Comparison of ENCODE assay signal across 16 cellular contexts in the genomic region with DNA sequence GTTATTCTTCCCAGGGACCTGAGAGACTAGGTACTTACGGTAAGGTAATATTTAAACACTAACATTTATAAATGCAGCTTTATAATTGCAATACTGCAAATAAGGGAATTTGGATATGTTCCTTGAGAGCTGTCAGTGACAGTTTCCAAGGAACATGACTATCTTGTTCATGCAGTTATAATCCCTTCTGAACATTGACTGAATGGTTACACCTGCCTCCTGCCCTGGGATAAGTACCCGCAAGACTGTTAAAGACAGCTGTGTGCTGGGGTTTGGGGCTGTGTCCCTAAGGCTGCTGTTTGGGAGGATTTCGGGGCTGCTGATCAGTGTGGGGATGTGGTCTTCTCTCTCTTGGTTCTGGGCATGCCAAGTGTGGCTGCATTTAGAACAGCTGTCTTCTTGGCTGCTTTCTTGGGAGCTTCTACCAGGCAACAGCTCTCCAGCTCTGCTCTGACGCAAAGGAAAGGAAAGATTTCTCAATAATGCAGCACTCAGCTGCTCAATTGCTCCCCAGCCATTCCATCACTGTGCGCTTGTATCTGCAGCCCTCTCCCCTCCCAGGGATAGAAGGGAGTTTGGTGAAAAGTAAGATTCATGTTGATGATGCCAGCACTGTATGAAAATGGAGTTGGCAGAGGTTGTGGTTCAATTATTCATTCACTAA.
DNase-seq lines count a peak whose midpoint lies in the region; ATAC-seq, FAIRE-seq and TF ChIP-seq lines count a peak whose summit lies in the region.
"Had no signal": no experiment of that assay in that cellular context is flagged by ENCODE, and none has a peak within 500 bp of the region (broad histone marks: within the 10 kb centered on the region; RNA-seq: fewer than 3 reads in every experiment).

No MANE protein-coding gene starts in this region.

- TF ChIP-seq CTCF in GM23338 (conservative IDR thresholded peaks at IDR 0.05; ENCODE audit: low read depth in 2 of 2) (no peak), choroid plexus epithelial cell (conservative IDR thresholded peaks at IDR 0.05; ENCODE audit: low read depth, low read length) (no peak), hepatocyte (IDR thresholded peaks at IDR 0.05; ENCODE audit: poor library complexity) (no peak), upper lobe of left lung (IDR thresholded peaks at IDR 0.05) (no peak)

- H3K4me1 ChIP-seq in GM23338 (ENCODE audit: insufficient read depth) (no peaks in the 10 kb centered on the region), hepatocyte (ENCODE audit: insufficient read depth) (no peaks in the 10 kb centered on the region), upper lobe of left lung (peaks cover 0 to 6% (median 4%) of the 10 kb centered on the region in 4 donors), small intestine (ENCODE audit: control insufficient read depth in 2 of 2, insufficient read depth in 1 of 2, low read depth in 1 of 2, low read length in 1 of 2) (no peaks in the 10 kb centered on the region)

- no peaks in the 10 kb centered on the region; the same call in 2 of the 3 replicates for H3K36me3 Mint-ChIP-seq in GM23338 (ENCODE audit: low read depth)
- H3K36me3 Mint-ChIP-seq: CD4-positive, CD25-positive, alpha-beta regulatory T cell; naive B cell had no signal

- no peak for FAIRE-seq in small intestine (lab: Jason Lieb, UNC)

- H2AFZ ChIP-seq in GM23338: no peak overlapping the region
- H2AFZ ChIP-seq in hepatocyte: no peak overlapping the region

- peaks cover 2% of the 10 kb centered on the region for H3K27me3 Mint-ChIP-seq in GM23338 (ENCODE audit: insufficient read depth, low read depth, poor library complexity)
- H3K27me3 Mint-ChIP-seq: CD4-positive, CD25-positive, alpha-beta regulatory T cell had no signal

- no peak overlapping the region for H3K4me3 Mint-ChIP-seq in GM23338
- H3K4me3 Mint-ChIP-seq: activated CD8-positive, alpha-beta T cell treated with anti-CD3 and anti-CD28 coated beads, Interleukin-2, amount 10 ng/mL, durations not matched to agents 7 days and 5 days; activated T-helper 17 cell treated with anti-CD3 and anti-CD28 coated beads, Interleukin-2, amount 50 U/mL, for 72 hours; CD4-positive, CD25-positive, alpha-beta regulatory T cell; naive B cell had no signal

- H3K27me3 ChIP-seq in GM23338 (ENCODE audit: insufficient read depth) (no peaks in the 10 kb centered on the region), hepatocyte (no peaks in the 10 kb centered on the region), upper lobe of left lung (no peaks in the 10 kb centered on the region), small intestine (ENCODE audit: control insufficient read depth in 2 of 2, insufficient read depth in 2 of 2, low read length in 2 of 2) (no peaks in the 10 kb centered on the region)

- DNase-seq in GM23338 (ENCODE audit: low spot score) (no peak), choroid plexus epithelial cell (ENCODE audit: low read depth) (peak; percentile 45), hepatocyte (ENCODE audit: low spot score) (peak; percentile 26), upper lobe of left lung (peak in 1 of 2 donors; percentile 35), small intestine (no peak)
- DNase-seq: activated CD8-positive, alpha-beta T cell treated with anti-CD3 and anti-CD28 coated beads, Interleukin-2, amount 10 ng/mL, durations not matched to agents 7 days and 5 days; amniotic stem cell; CD4-positive, CD25-positive, alpha-beta regulatory T cell; left colon; naive B cell; NCI-H2029; NCI-H69 had no signal

- H3K9me3 ChIP-seq in hepatocyte (ENCODE audit: low read depth) (no peaks in the 10 kb centered on the region), upper lobe of left lung (no peaks in the 10 kb centered on the region), small intestine (ENCODE audit: control insufficient read depth, low read depth) (no peaks in the 10 kb centered on the region)

- no peaks in the 10 kb centered on the region for H3F3A ChIP-seq in GM23338 (replicated peaks; ENCODE audit: low read depth)

- no peak overlapping the region for H3K27ac ChIP-seq in GM23338 (ENCODE audit: low read depth)
- no peak overlapping the region for H3K27ac ChIP-seq in hepatocyte
- peak overlapping the region in 1 of 4 donors; percentile 27 for H3K27ac ChIP-seq in upper lobe of left lung
- H3K27ac ChIP-seq in small intestine (ENCODE audit: low read depth in 1 of 2, low read length in 1 of 2): no peak overlapping the region
- H3K27ac ChIP-seq: SK-N-MC had no signal

- H3K4me1 Mint-ChIP-seq in GM23338: peaks cover 4% of the 10 kb centered on the region; the same call in 1 of the 3 replicates
- H3K4me1 Mint-ChIP-seq: activated T-helper 17 cell treated with anti-CD3 and anti-CD28 coated beads, Interleukin-2, amount 50 U/mL, for 72 hours; CD4-positive, CD25-positive, alpha-beta regulatory T cell had no signal

- H3K27ac Mint-ChIP-seq in GM23338: no peak overlapping the region
- H3K27ac Mint-ChIP-seq: activated CD8-positive, alpha-beta T cell treated with anti-CD3 and anti-CD28 coated beads, Interleukin-2, amount 10 ng/mL, durations not matched to agents 7 days and 5 days; activated T-helper 17 cell treated with anti-CD3 and anti-CD28 coated beads, Interleukin-2, amount 50 U/mL, for 72 hours; CD4-positive, CD25-positive, alpha-beta regulatory T cell; naive B cell had no signal

- 91% methylated on average over 5 of the region's 5 CpGs for WGBS in hepatocyte (ENCODE audit: low lambda C conversion rate, missing lambda C conversion rate)
- WGBS in upper lobe of left lung, 2 donors: 67 to 77% methylated on average over 3 to 5 of the region's 5 CpGs
- WGBS in small intestine, 3 donors: 72 to 79% (median 78%) methylated on average over 5 of the region's 5 CpGs

- no peak for TF ChIP-seq POLR2A in upper lobe of left lung (IDR thresholded peaks at IDR 0.05)

- no peak for TF ChIP-seq EP300 in upper lobe of left lung (IDR thresholded peaks at IDR 0.05)

- H4K20me1 ChIP-seq in GM23338 (replicated peaks; ENCODE audit: insufficient read depth): no peaks in the 10 kb centered on the region; the same call in 1 of the 2 replicates
- H4K20me1 ChIP-seq in hepatocyte (ENCODE audit: insufficient read depth, poor library complexity, severe bottlenecking): no peaks in the 10 kb centered on the region

- H3K9me2 ChIP-seq in GM23338 (ENCODE audit: insufficient read depth) (peaks cover 3% of the 10 kb centered on the region; the same call in 1 of the 2 replicates), hepatocyte (replicated peaks; ENCODE audit: insufficient read depth) (no peaks in the 10 kb centered on the region)

- H3K4me3 ChIP-seq in GM23338 (no peak overlapping the region), choroid plexus epithelial cell (ENCODE audit: low read depth, low read length) (no peak overlapping the region), hepatocyte (no peak overlapping the region), upper lobe of left lung (no peak overlapping the region), small intestine (ENCODE audit: low read depth in 1 of 2, low read length in 2 of 2) (no peak overlapping the region)
- H3K4me3 ChIP-seq: SK-N-MC had no signal

- peak; percentile 27; the same call in 1 of the 3 replicates for ATAC-seq in GM23338
- ATAC-seq in upper lobe of left lung (ENCODE audit: low FRiP score in 2 of 2): peak; percentile 72 to 76
- ATAC-seq in HG02759 (IDR thresholded peaks at IDR 0.05; ENCODE audit: unreplicated experiment): no peak
- no peak for ATAC-seq in GM19467 (IDR thresholded peaks at IDR 0.05; ENCODE audit: unreplicated experiment)
- ATAC-seq: activated CD8-positive, alpha-beta T cell treated with anti-CD3 and anti-CD28 coated beads, Interleukin-2, amount 10 ng/mL, durations not matched to agents 7 days and 5 days; activated T-helper 17 cell treated with anti-CD3 and anti-CD28 coated beads, Interleukin-2, amount 50 U/mL, for 72 hours; left colon had no signal

- H3K36me3 ChIP-seq in GM23338 (ENCODE audit: insufficient read depth) (no peaks in the 10 kb centered on the region), hepatocyte (replicated peaks; ENCODE audit: insufficient read depth, low read depth) (no peaks in the 10 kb centered on the region), upper lobe of left lung (no peaks in the 10 kb centered on the region), small intestine (ENCODE audit: control insufficient read depth in 2 of 2, insufficient read depth in 2 of 2, low read length in 2 of 2) (no peaks in the 10 kb centered on the region)

- H3K9me3 Mint-ChIP-seq in GM23338: no peaks in the 10 kb centered on the region; the same call in 2 of the 3 replicates
- H3K9me3 Mint-ChIP-seq: activated T-helper 17 cell treated with anti-CD3 and anti-CD28 coated beads, Interleukin-2, amount 50 U/mL, for 72 hours had no signal

- H3K4me2 ChIP-seq in GM23338 (no peak overlapping the region), hepatocyte (no peak overlapping the region)

- H3K79me2 ChIP-seq in GM23338 (replicated peaks; ENCODE audit: insufficient read depth) (no peaks in the 10 kb centered on the region), hepatocyte (no peaks in the 10 kb centered on the region)

TF ChIP-seq in GM23338, 12 proteins besides CTCF, POLR2A, EP300 and RAD21 (continues in another document):
- TF ChIP-seq JUNB (IDR thresholded peaks at IDR 0.05; ENCODE audit: unreplicated experiment): no peak
- TF ChIP-seq ETS1 (IDR thresholded peaks at IDR 0.05): no peak
- TF ChIP-seq ZNF114 (CRISPR knock-in tag; IDR thresholded peaks at IDR 0.05): no peak
- TF ChIP-seq CREB1 (CRISPR knock-in tag; IDR thresholded peaks at IDR 0.05; ENCODE audit: low read depth): no peak

Comparison
In these comparisons a context has a peak if more than half of its experiments do, and no peak if none do; other contexts are left out.
1. ATAC-seq: peak in GM23338 (single experiment) and upper lobe of left lung (2 of 2); none in HG02759 (single experiment) and GM19467 (single experiment).
2. DNase-seq: peak in choroid plexus epithelial cell (single experiment) and hepatocyte (single experiment); none in GM23338 (single experiment) and small intestine (single experiment).